ENCODE assay signal across 16 cellular contexts in genomic region chr2:200798519-200798918, GRCh38.
"Had no signal": no experiment of that assay in that cellular context is flagged by ENCODE, and none has a peak within 500 bp of the region (broad histone marks: within the 10 kb centered on the region; RNA-seq: fewer than 3 reads in every experiment).

No MANE protein-coding gene starts in this region.

- H3K4me1 Mint-ChIP-seq: naive B cell had no signal

- H3K4me3 Mint-ChIP-seq: naive B cell; nephron; stimulated activated naive CD8-positive, alpha-beta T cell treated with anti-CD3 and anti-CD28 coated beads, Interleukin-15, Interleukin-2, amounts not matched to agents 100 ng/mL and 50 ng/mL, for 24 hours had no signal

- H3K27ac Mint-ChIP-seq: naive B cell; nephron; progenitor cell of endocrine pancreas; stimulated activated naive CD8-positive, alpha-beta T cell treated with anti-CD3 and anti-CD28 coated beads, Interleukin-15, Interleukin-2, amounts not matched to agents 100 ng/mL and 50 ng/mL, for 24 hours had no signal

- H3K9me3 Mint-ChIP-seq: nephron; stimulated activated naive CD8-positive, alpha-beta T cell treated with anti-CD3 and anti-CD28 coated beads, Interleukin-15, Interleukin-2, amounts not matched to agents 100 ng/mL and 50 ng/mL, for 24 hours had no signal

- H3K27me3 Mint-ChIP-seq: progenitor cell of endocrine pancreas; stimulated activated naive CD8-positive, alpha-beta T cell treated with anti-CD3 and anti-CD28 coated beads, Interleukin-15, Interleukin-2, amounts not matched to agents 100 ng/mL and 50 ng/mL, for 24 hours had no signal

- DNase-seq: effector CD8-positive, alpha-beta T cell; foreskin melanocyte; head of caudate nucleus; hippocampal formation; left colon; mesendoderm; naive B cell; occipital lobe; pancreas; right cardiac atrium; stimulated activated CD4-positive, alpha-beta T cell treated with anti-CD3 and anti-CD28 coated beads, Interleukin-2, amount 100 ng/mL, for 48 hours; testis; transverse colon had no signal

- ATAC-seq: left colon, pancreas, right cardiac atrium had no signal
